28 cellular contexts compared by ENCODE assay signal in genomic region chr7:79781716-79782115, GRCh38.
DNase-seq lines count a peak whose midpoint lies in the region; ATAC-seq and TF ChIP-seq lines count a peak whose summit lies in the region.
"Had no signal": no experiment of that assay in that cellular context is flagged by ENCODE, and none has a peak within 500 bp of the region (broad histone marks: within the 10 kb centered on the region; RNA-seq: fewer than 3 reads in every experiment).

No MANE protein-coding gene starts in this region.

- no peaks in the 10 kb centered on the region for H3K4me1 ChIP-seq in heart left ventricle
- H3K4me1 ChIP-seq: ascending aorta, tibial artery had no signal

- no peaks in the 10 kb centered on the region for H3K36me3 ChIP-seq in heart left ventricle
- H3K36me3 ChIP-seq: ascending aorta, tibial artery had no signal

- TF ChIP-seq CTCF in heart left ventricle (IDR thresholded peaks at IDR 0.05) (no peak), progenitor cell of endocrine pancreas (IDR thresholded peaks at IDR 0.05; ENCODE audit: unreplicated experiment) (no peak)

- peaks cover 9% of the 10 kb centered on the region for H3K9me3 Mint-ChIP-seq in progenitor cell of endocrine pancreas (ENCODE audit: low read depth)
- H3K9me3 Mint-ChIP-seq: stimulated activated naive CD8-positive, alpha-beta T cell treated with anti-CD3 and anti-CD28 coated beads, Interleukin-15, amount 100 ng/mL, for 72 hours had no signal

- H3K27me3 ChIP-seq in heart left ventricle, result no peaks in the 10 kb centered on the region
- H3K27me3 ChIP-seq: ascending aorta, tibial artery had no signal

- H3K27ac Mint-ChIP-seq in progenitor cell of endocrine pancreas, result peak overlapping the region; percentile 4
- H3K27ac Mint-ChIP-seq: activated naive CD8-positive, alpha-beta T cell; CD4-positive, alpha-beta T cell; naive thymus-derived CD4-positive, alpha-beta T cell; stimulated activated naive CD8-positive, alpha-beta T cell treated with anti-CD3 and anti-CD28 coated beads, Interleukin-15, amount 100 ng/mL, for 72 hours had no signal

- no peak overlapping the region for H3K4me3 Mint-ChIP-seq in progenitor cell of endocrine pancreas (ENCODE audit: low read depth)
- H3K4me3 Mint-ChIP-seq: activated naive CD8-positive, alpha-beta T cell; CD4-positive, alpha-beta T cell; naive thymus-derived CD4-positive, alpha-beta T cell; stimulated activated naive CD8-positive, alpha-beta T cell treated with anti-CD3 and anti-CD28 coated beads, Interleukin-15, amount 100 ng/mL, for 72 hours had no signal

- H3K27me3 Mint-ChIP-seq in progenitor cell of endocrine pancreas, result no peaks in the 10 kb centered on the region
- H3K27me3 Mint-ChIP-seq: activated naive CD8-positive, alpha-beta T cell; CD4-positive, alpha-beta T cell; naive thymus-derived CD4-positive, alpha-beta T cell; stimulated activated naive CD8-positive, alpha-beta T cell treated with anti-CD3 and anti-CD28 coated beads, Interleukin-15, amount 100 ng/mL, for 72 hours had no signal

- no peak for TF ChIP-seq POLR2A in heart left ventricle (IDR thresholded peaks at IDR 0.05)

- 9 to 15% (median 13%) methylated on average over 4 of the region's 4 CpGs for WGBS in heart left ventricle, 4 donors

- intact Hi-C loops in heart left ventricle (cut with DNase I), result no loop called here

- H3K4me1 Mint-ChIP-seq in progenitor cell of endocrine pancreas (ENCODE audit: low read depth), result peaks cover 12% of the 10 kb centered on the region
- H3K4me1 Mint-ChIP-seq: naive thymus-derived CD4-positive, alpha-beta T cell; stimulated activated naive CD8-positive, alpha-beta T cell treated with anti-CD3 and anti-CD28 coated beads, Interleukin-15, amount 100 ng/mL, for 72 hours had no signal

- H3K4me3 ChIP-seq in heart left ventricle, result no peak overlapping the region
- H3K4me3 ChIP-seq: ascending aorta, skin epidermis, tibial artery had no signal

- ATAC-seq in SK-N-SH treated with all-trans-retinoic acid at 6 μM for 48 hours (peak; percentile 85), heart left ventricle (peak in 3 of 4 donors; percentile 56 to 66 (median 61)), GM19035 (IDR thresholded peaks at IDR 0.05; ENCODE audit: unreplicated experiment) (no peak), HG03196 (IDR thresholded peaks at IDR 0.05; ENCODE audit: unreplicated experiment) (no peak)
- ATAC-seq: naive thymus-derived CD4-positive, alpha-beta T cell; stimulated activated naive CD8-positive, alpha-beta T cell treated with anti-CD3 and anti-CD28 coated beads, Interleukin-15, amount 100 ng/mL, for 72 hours had no signal

- no peaks in the 10 kb centered on the region for H3K36me3 Mint-ChIP-seq in progenitor cell of endocrine pancreas (ENCODE audit: insufficient read depth)
- H3K36me3 Mint-ChIP-seq: activated naive CD8-positive, alpha-beta T cell; naive thymus-derived CD4-positive, alpha-beta T cell had no signal

- DNase-seq in NCI-H748 (lab: John Stamatoyannopoulos, UW; ENCODE audit: unreplicated experiment) (peak; percentile 37), NCI-H748 treated with DMSO at 0.1 percent for 48 hours (lab: John Stamatoyannopoulos, UW) (no peak), heart left ventricle (no peak), progenitor cell of endocrine pancreas (ENCODE audit: low spot score, unreplicated experiment) (no peak), cortex of kidney (lab: John Stamatoyannopoulos, UW) (no peak)
- DNase-seq: activated CD4-positive, alpha-beta T cell treated with anti-CD3 and anti-CD28 coated beads for 4 hours; activated T-cell treated with anti-CD3 and anti-CD28 coated beads for 4 hours; CD4-positive, alpha-beta T cell; effector CD8-positive, alpha-beta T cell; foreskin fibroblast; head of caudate nucleus; midbrain; naive thymus-derived CD4-positive, alpha-beta T cell; NCI-H1930; NCI-H345; NCI-H82; nucleus accumbens; OCI-M1; stimulated activated CD8-positive, alpha-beta memory T cell treated with anti-CD3 and anti-CD28 coated beads, Interleukin-4, amount 100 ng/mL, for 48 hours; stimulated activated naive CD8-positive, alpha-beta T cell treated with anti-CD3 and anti-CD28 coated beads, Interleukin-15, amount 100 ng/mL, for 72 hours; tibial artery had no signal

- H3K27ac ChIP-seq in heart left ventricle, result peak overlapping the region in 1 of 12 donors; percentile 22
- H3K27ac ChIP-seq: ascending aorta, skin epidermis, tibial artery, VCaP had no signal

- peaks cover 0 to 6% (median 0%) of the 10 kb centered on the region in 12 donors for H3K9me3 ChIP-seq in heart left ventricle
- H3K9me3 ChIP-seq: ascending aorta, tibial artery had no signal

TF ChIP-seq in SK-N-SH treated with all-trans-retinoic acid at 6 μM for 48 hours, 23 proteins besides CTCF, POLR2A, EP300 and RAD21 (continues in another document):
- TF ChIP-seq ZNF565 (CRISPR knock-in tag; conservative IDR thresholded peaks at IDR 0.05; ENCODE audit: low read depth) (0 out of 2 replicates have a peak, but pooled peaks have one; percentile 17), CREB5 (CRISPR knock-in tag; IDR thresholded peaks at IDR 0.05; ENCODE audit: low read depth) (no peak), ISL1 (CRISPR knock-in tag; IDR thresholded peaks at IDR 0.05) (peak; percentile 70), OSR1 (CRISPR knock-in tag; IDR thresholded peaks at IDR 0.05) (no peak), PATZ1 (CRISPR knock-in tag; IDR thresholded peaks at IDR 0.05; ENCODE audit: borderline replicate concordance) (no peak), TOX (CRISPR knock-in tag; IDR thresholded peaks at IDR 0.05; ENCODE audit: borderline replicate concordance) (peak; percentile 71; the same call in 1 of the 2 replicates), ZNF70 (CRISPR knock-in tag; IDR thresholded peaks at IDR 0.05) (no peak), ARNTL (CRISPR knock-in tag; IDR thresholded peaks at IDR 0.05; ENCODE audit: borderline replicate concordance, low read depth) (no peak), SNAI2 (CRISPR knock-in tag; IDR thresholded peaks at IDR 0.05) (no peak), ZFP3 (CRISPR knock-in tag; IDR thresholded peaks at IDR 0.05) (no peak), POU6F1 (CRISPR knock-in tag; IDR thresholded peaks at IDR 0.05; ENCODE audit: borderline replicate concordance, low read depth) (no peak), ZC3H10 (CRISPR knock-in tag; IDR thresholded peaks at IDR 0.05) (no peak), CSRNP3 (CRISPR knock-in tag; IDR thresholded peaks at IDR 0.05) (0 out of 2 replicates have a peak, but pooled peaks have one; percentile 38), ZFP30 (CRISPR knock-in tag; IDR thresholded peaks at IDR 0.05) (no peak), CSDC2 (CRISPR knock-in tag; IDR thresholded peaks at IDR 0.05) (peak; percentile 9; the same call in 1 of the 2 replicates), RARB (CRISPR knock-in tag; IDR thresholded peaks at IDR 0.05) (no peak; the same call in 1 of the 2 replicates)

Comparison
In these comparisons a context has a peak if more than half of its experiments do, and no peak if none do; other contexts are left out.
1. ATAC-seq: peak in SK-N-SH treated with all-trans-retinoic acid at 6 μM for 48 hours (single experiment) and heart left ventricle (3 of 4); none in GM19035 (single experiment) and HG03196 (single experiment).